In the genomic region with DNA sequence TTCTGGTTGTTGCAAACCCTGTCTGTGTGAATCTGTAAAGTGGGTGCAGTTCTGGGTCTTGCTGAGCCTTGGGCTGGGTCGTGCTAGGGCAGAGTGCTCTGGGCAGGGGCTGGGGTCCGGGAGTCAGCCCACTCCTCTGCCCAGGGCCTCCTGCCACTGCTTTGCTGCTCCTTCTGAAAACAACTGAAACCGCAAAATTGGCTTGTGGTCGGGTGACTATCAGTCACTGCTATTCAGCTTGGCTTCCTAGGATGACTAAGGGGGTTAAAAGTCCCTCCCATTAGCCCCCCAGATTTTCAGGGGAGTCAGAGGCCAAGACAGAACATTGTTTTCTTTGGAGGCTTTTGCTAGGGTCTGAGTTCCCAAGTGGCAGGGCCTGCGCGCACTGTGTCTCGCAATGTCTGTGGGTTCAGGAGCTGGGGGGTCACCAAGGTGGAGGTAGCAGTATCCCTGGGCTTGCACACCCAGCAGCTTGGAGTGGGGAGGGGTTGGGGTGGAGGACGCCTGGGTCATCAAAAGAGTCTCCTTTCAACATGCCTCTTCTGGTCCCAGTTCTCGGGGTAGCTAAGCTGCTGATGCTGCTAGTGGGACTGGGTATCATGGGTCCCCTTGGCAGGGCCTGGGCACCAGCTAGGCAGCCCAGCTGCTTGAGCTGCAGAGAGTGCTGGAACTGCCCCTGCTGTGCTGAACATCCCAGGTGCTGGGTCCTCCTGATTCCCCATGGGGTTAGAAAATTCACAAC, we compare ENCODE assay signal across 10 cellular contexts. TPM values are rescaled to one million over a fixed set of nuclear protein-coding genes. Genes with fewer than 3 reads are reported as not detected.
A peak's percentile ranks its signal among the peaks of the same experiment; 100 is the strongest.
DNase-seq lines count a peak whose midpoint lies in the region; ATAC-seq and TF ChIP-seq lines count a peak whose summit lies in the region.
"Had no signal": no experiment of that assay in that cellular context is flagged by ENCODE, and none has a peak within 500 bp of the region (broad histone marks: within the 10 kb centered on the region; RNA-seq: fewer than 3 reads in every experiment).

No MANE protein-coding gene starts in this region.

- H4K5ac ChIP-seq in IMR-90 (ENCODE audit: low read depth, low read length) = no peak overlapping the region

- TF ChIP-seq CTCF in AG09309 (IDR thresholded peaks at IDR 0.05; ENCODE audit: control insufficient read depth, insufficient read depth, low read depth, low read length, missing control alignments) = no peak
- TF ChIP-seq CTCF in IMR-90 (conservative IDR thresholded peaks at IDR 0.05; ENCODE audit: low read depth, low read length) = no peak
- no peak for TF ChIP-seq CTCF in activated CD8-positive, alpha-beta T cell treated with anti-CD3 and anti-CD28 coated beads for 36 hours (IDR thresholded peaks at IDR 0.05)

- no CpG with 5 or more reads among the region's 9 CpGs for WGBS in IMR-90 (ENCODE audit: extremely low coverage in 2 of 2, insufficient read length in 1 of 2), 2 experiments

- no peak overlapping the region for H3K23ac ChIP-seq in IMR-90 (ENCODE audit: low read depth, low read length)

- H2BK120ac ChIP-seq in IMR-90 (ENCODE audit: low read depth, low read length) = 0 out of 2 replicates have a peak overlapping the region, but pooled peaks have one; percentile 29

- no peak overlapping the region for H3K18ac ChIP-seq in IMR-90 (ENCODE audit: low read depth, low read length)

- CTCF ChIA-PET in IMR-90 (lab: Yijun Ruan, JAX) = no interaction called here
- CTCF ChIA-PET in activated CD8-positive, alpha-beta T cell treated with anti-CD3 and anti-CD28 coated beads for 36 hours (lab: Charles Lee) = interaction anchor here (1.1 to 13.9 kb wide), 4 partner anchors 13 to 25 kb away, joined by 3 to 240 read pairs (median 24); a partner anchor contains a TSS

- no peak overlapping the region for H4K8ac ChIP-seq in IMR-90 (ENCODE audit: low read depth in 2 of 2, low read length in 2 of 2)

- peak overlapping the region; percentile 62 for H3K4me3 Mint-ChIP-seq in activated CD8-positive, alpha-beta T cell treated with anti-CD3 and anti-CD28 coated beads for 36 hours
- peak overlapping the region; percentile 75 to 91 (median 82) for H3K4me3 Mint-ChIP-seq in immature natural killer cell

- H3K4me2 ChIP-seq in IMR-90 (ENCODE audit: low read depth, low read length) = peak overlapping the region; percentile 39

- H3K36me3 Mint-ChIP-seq in activated CD8-positive, alpha-beta T cell treated with anti-CD3 and anti-CD28 coated beads for 36 hours (ENCODE audit: low read depth) = no peaks in the 10 kb centered on the region
- no peaks in the 10 kb centered on the region for H3K36me3 Mint-ChIP-seq in immature natural killer cell

- dilution Hi-C loops in IMR-90 (cut with HindIII; ENCODE audit: low sequenced_read_pairs, unreplicated experiment) = no loop called here

- H2AK9ac ChIP-seq in IMR-90 (replicated peaks; ENCODE audit: low read depth, low read length, poor library complexity) = peak overlapping the region; percentile 46

- BruUV-seq in IMR-90 (replicated peaks; lab: Mats Ljungman, UMichigan) = no TSS peak

- no peak overlapping the region for H3K14ac ChIP-seq in IMR-90 (replicated peaks; ENCODE audit: low read depth, low read length)

- no peak overlapping the region for H2BK5ac ChIP-seq in IMR-90 (ENCODE audit: low read depth, low read length, poor library complexity, severe bottlenecking)

- H3K4me3 ChIP-seq in AG09309 (ENCODE audit: control insufficient read depth, low read depth, low read length) (no peak overlapping the region), IMR-90 (ENCODE audit: insufficient read depth, low read depth, low read length) (no peak overlapping the region)
- H3K4me3 ChIP-seq: sigmoid colon had no signal

- H3K9ac ChIP-seq in IMR-90 (ENCODE audit: low read depth, low read length) = no peak overlapping the region

- no peak overlapping the region for H3K56ac ChIP-seq in IMR-90 (ENCODE audit: extremely low read depth, insufficient read depth, low read length)

- no peaks in the 10 kb centered on the region for H3K9me3 Mint-ChIP-seq in activated CD8-positive, alpha-beta T cell treated with anti-CD3 and anti-CD28 coated beads for 36 hours
- no peaks in the 10 kb centered on the region for H3K9me3 Mint-ChIP-seq in immature natural killer cell

- peak; percentile 76 for ATAC-seq in IMR-90 (ENCODE audit: low read depth)
- ATAC-seq in activated CD8-positive, alpha-beta T cell treated with anti-CD3 and anti-CD28 coated beads for 36 hours = peak; percentile 17

- in situ Hi-C loops in IMR-90 (cut with MboI; ENCODE audit: low sequenced_read_pairs) = no loop called here

- peaks cover 5% of the 10 kb centered on the region; the same call in 1 of the 2 replicates for H3K9me1 ChIP-seq in IMR-90 (ENCODE audit: insufficient read depth, low read length)

- TF ChIP-seq RAD21 in IMR-90 (IDR thresholded peaks at IDR 0.05; ENCODE audit: low read length) = no peak

- intact Hi-C loops in IMR-90 (cut with micrococcal nuclease) = loop anchor here (10.0 kb wide), 1 partner anchor 55 kb away; no protein-coding TSS in a partner anchor
- intact Hi-C loops in activated CD8-positive, alpha-beta T cell treated with anti-CD3 and anti-CD28 coated beads for 36 hours (cut with micrococcal nuclease) = loop anchor here (2.0 kb wide), 2 partner anchors 13 to 17 kb away; a partner anchor contains a TSS

- no peaks in the 10 kb centered on the region for H3K36me3 ChIP-seq in IMR-90 (ENCODE audit: control insufficient read depth, insufficient read depth, low read length)
- H3K36me3 ChIP-seq: sigmoid colon had no signal

- no peaks in the 10 kb centered on the region for H3K27me3 Mint-ChIP-seq in activated CD8-positive, alpha-beta T cell treated with anti-CD3 and anti-CD28 coated beads for 36 hours
- H3K27me3 Mint-ChIP-seq in immature natural killer cell (ENCODE audit: low read depth in 3 of 3) = peaks cover 9 to 19% (median 11%) of the 10 kb centered on the region in 3 donors

- DNase-seq in AG09309 (ENCODE audit: low read depth) (peak; percentile 24), IMR-90 (peak; percentile 72), immature natural killer cell (peak in 2 of 3 donors; percentile 59 to 61), NCI-H187 (lab: John Stamatoyannopoulos, UW) (no peak), mucosa of gallbladder (ENCODE audit: low spot score) (no peak), DMS 273 treated with DMSO at 0.1 percent for 48 hours (lab: John Stamatoyannopoulos, UW) (no peak), substantia nigra (lab: John Stamatoyannopoulos, UW) (no peak)
- peak; percentile 98 for DNase-seq in activated CD8-positive, alpha-beta T cell treated with anti-CD3 and anti-CD28 coated beads for 36 hours
- DNase-seq: NCI-H1930, sigmoid colon had no signal

- POLR2A ChIA-PET in IMR-90 (lab: Charles Lee; ENCODE audit: unreplicated experiment) = no interaction called here
- POLR2A ChIA-PET in activated CD8-positive, alpha-beta T cell treated with anti-CD3 and anti-CD28 coated beads for 36 hours (lab: Charles Lee) = interaction anchor here (0.8 to 11.4 kb wide), 11 partner anchors 9 to 389 kb away, joined by 3 to 233 read pairs (median 6); a partner anchor contains a TSS

- H3K4ac ChIP-seq in IMR-90 (ENCODE audit: low read depth, low read length) = peak overlapping the region; percentile 10; the same call in 1 of the 2 replicates

- H4K91ac ChIP-seq in IMR-90 (ENCODE audit: insufficient read depth, low read depth, low read length) = no peak overlapping the region

- H3K4me1 ChIP-seq in IMR-90 (ENCODE audit: control insufficient read depth, insufficient read depth, low read length) = peaks cover 27% of the 10 kb centered on the region

- peaks cover 47% of the 10 kb centered on the region for H4K20me1 ChIP-seq in IMR-90 (ENCODE audit: insufficient read depth, low read length)

- TF ChIP-seq POLR2A in IMR-90 (IDR thresholded peaks at IDR 0.05; ENCODE audit: low read depth, low read length) = no peak

- peaks cover 86% of the 10 kb centered on the region for H3K4me1 Mint-ChIP-seq in activated CD8-positive, alpha-beta T cell treated with anti-CD3 and anti-CD28 coated beads for 36 hours (ENCODE audit: low read depth)
- H3K4me1 Mint-ChIP-seq in immature natural killer cell = peaks cover 84 to 89% of the 10 kb centered on the region in 2 donors

- H2AFZ ChIP-seq in IMR-90 (replicated peaks; ENCODE audit: low read length, poor library complexity) = no peak overlapping the region

- H3K27me3 ChIP-seq in IMR-90 (ENCODE audit: control insufficient read depth, insufficient read depth, low read length) = peaks cover 87% of the 10 kb centered on the region

- no peaks in the 10 kb centered on the region for H3K79me1 ChIP-seq in IMR-90 (ENCODE audit: low read depth in 1 of 2, low read length in 2 of 2)

- peak overlapping the region; percentile 30; the same call in 1 of the 2 replicates for H2AK5ac ChIP-seq in IMR-90 (ENCODE audit: low read depth, low read length)

- H3K27ac Mint-ChIP-seq in activated CD8-positive, alpha-beta T cell treated with anti-CD3 and anti-CD28 coated beads for 36 hours = peak overlapping the region; percentile 94
- peak overlapping the region; percentile 91 to 99 (median 95) for H3K27ac Mint-ChIP-seq in immature natural killer cell

- H2BK20ac ChIP-seq in IMR-90 (ENCODE audit: low read depth, low read length) = no peak overlapping the region; the same call in 1 of the 2 replicates

- H2BK15ac ChIP-seq in IMR-90 (ENCODE audit: low read depth, low read length) = no peak overlapping the region

- no peak overlapping the region for H3K27ac ChIP-seq in IMR-90 (ENCODE audit: insufficient read depth, low read length)
- no peak overlapping the region for H3K27ac ChIP-seq in substantia nigra (ENCODE audit: low read depth, low read length, poor library complexity, severe bottlenecking)
- H3K27ac ChIP-seq: sigmoid colon had no signal

- no peaks in the 10 kb centered on the region for H3K9me3 ChIP-seq in IMR-90 (ENCODE audit: control insufficient read depth, insufficient read depth, low read length)
- H3K9me3 ChIP-seq: sigmoid colon had no signal

TF ChIP-seq in IMR-90, 13 proteins besides CTCF, POLR2A, EP300 and RAD21 (continues in another document):
- TF ChIP-seq MAFK (IDR thresholded peaks at IDR 0.05; ENCODE audit: low read depth, low read length) (0 out of 2 replicates have a peak, but pooled peaks have one; percentile 5), FOS (IDR thresholded peaks at IDR 0.05; ENCODE audit: low read depth, low read length) (peak; percentile 54; the same call in 1 of the 2 replicates)

RNA-seq across cellular contexts. Expression of a gene that starts 13.5 kb away (rescaled TPM):
- total RNA-seq in IMR-90 (2012; rRNA removed) = not detected in 2 replicates
- polyA plus RNA-seq in IMR-90 (2012; rRNA removed) = not detected in 2 replicates
- not detected in 2 replicates for polyA plus RNA-seq in IMR-90 (2012; cell fraction: cytosol; rRNA removed)
- not detected in 2 replicates for polyA plus RNA-seq in IMR-90 (2012; cell fraction: nucleus; rRNA removed; ENCODE audit: low replicate concordance)
- total RNA-seq in activated CD8-positive, alpha-beta T cell treated with anti-CD3 and anti-CD28 coated beads for 36 hours = 10 to 100 TPM; 53.0 to 56.9 TPM
- polyA plus RNA-seq in immature natural killer cell = 100 to 1,000 TPM; 199 to 385 (median 225) TPM
- 1.8 TPM for total RNA-seq in mucosa of gallbladder

RNA-seq across cellular contexts. Expression of a gene that starts 25.6 kb away (rescaled TPM):
- 3.4 and 3.6 TPM in 2 replicates for total RNA-seq in IMR-90 (2012; rRNA removed)
- 7.6 and 8.5 TPM in 2 replicates for polyA plus RNA-seq in IMR-90 (2012; rRNA removed)
- 2.7 and 7.8 TPM in 2 replicates for polyA plus RNA-seq in IMR-90 (2012; cell fraction: cytosol; rRNA removed)
- polyA plus RNA-seq in IMR-90 (2012; cell fraction: nucleus; rRNA removed; ENCODE audit: low replicate concordance) = 52.0 and 59.7 TPM in 2 replicates
- 10 to 100 TPM; 12.4 to 13.6 TPM for total RNA-seq in activated CD8-positive, alpha-beta T cell treated with anti-CD3 and anti-CD28 coated beads for 36 hours
- 1 to 10 TPM; 1.3 to 2.3 (median 2.2) TPM for polyA plus RNA-seq in immature natural killer cell
- 9.2 TPM for total RNA-seq in mucosa of gallbladder

Comparison
In these comparisons a context has a peak if more than half of its experiments do, and no peak if none do; other contexts are left out.
1. DNase-seq: peak in AG09309 (single experiment), IMR-90 (single experiment), activated CD8-positive, alpha-beta T cell treated with anti-CD3 and anti-CD28 coated beads for 36 hours (single experiment) and immature natural killer cell (2 of 3); none in NCI-H187 (0 of 2), mucosa of gallbladder (single experiment), DMS 273 treated with DMSO at 0.1 percent for 48 hours (single experiment) and substantia nigra (0 of 49).
2. RNA of a gene that starts 13.5 kb away (total RNA-seq): 53.0 to 56.9 TPM in activated CD8-positive, alpha-beta T cell treated with anti-CD3 and anti-CD28 coated beads for 36 hours; 1.8 TPM in mucosa of gallbladder (single experiment) and not detected in IMR-90; every median in the first group is over 10 times any median in the second.